In genomic region chr22:40116496-40117200, GRCh38 we compare ENCODE assay signal across 18 cellular contexts.
A peak's percentile ranks its signal among the peaks of the same experiment; 100 is the strongest.
DNase-seq lines count a peak whose midpoint lies in the region; ATAC-seq lines count a peak whose summit lies in the region.
"Had no signal": no experiment of that assay in that cellular context is flagged by ENCODE, and none has a peak within 500 bp of the region (broad histone marks: within the 10 kb centered on the region; RNA-seq: fewer than 3 reads in every experiment).

No MANE protein-coding gene starts in this region.

- H3K9me3 ChIP-seq in CD4-positive, alpha-beta memory T cell (ENCODE audit: control insufficient read depth in 1 of 2, low read length in 2 of 2), result no peaks in the 10 kb centered on the region
- no peaks in the 10 kb centered on the region for H3K9me3 ChIP-seq in T-helper 17 cell (ENCODE audit: control insufficient read depth, low read length, poor library complexity, severe bottlenecking)
- H3K9me3 ChIP-seq: gastroesophageal sphincter, ovary had no signal

- peaks cover 0 to 1% (median 0%) of the 10 kb centered on the region in 8 donors for H3K9me3 Mint-ChIP-seq in CD4-positive, alpha-beta memory T cell
- no peaks in the 10 kb centered on the region for H3K9me3 Mint-ChIP-seq in effector memory CD8-positive, alpha-beta T cell
- H3K9me3 Mint-ChIP-seq in stimulated activated naive B cell treated with anti-CD40 and anti-IgM and Interleukin-4, amounts not matched to agents 10 μg/mL and 1 μg/mL and 100 μg/mL, for 72 hours, result no peaks in the 10 kb centered on the region
- H3K9me3 Mint-ChIP-seq: type B pancreatic cell had no signal

- H3K4me1 ChIP-seq in CD4-positive, alpha-beta memory T cell (ENCODE audit: insufficient read depth, low read length), result peaks cover 67% of the 10 kb centered on the region

- peak overlapping the region; percentile 81 to 94 (median 86) for H3K27ac Mint-ChIP-seq in CD4-positive, alpha-beta memory T cell
- peak overlapping the region; percentile 64 for H3K27ac Mint-ChIP-seq in T-helper 17 cell
- H3K27ac Mint-ChIP-seq in effector memory CD8-positive, alpha-beta T cell, result peak overlapping the region; percentile 1 to 50
- no peak overlapping the region for H3K27ac Mint-ChIP-seq in stimulated activated naive B cell treated with anti-CD40 and anti-IgM and Interleukin-4, amounts not matched to agents 10 μg/mL and 1 μg/mL and 100 μg/mL, for 72 hours
- H3K27ac Mint-ChIP-seq: type B pancreatic cell had no signal

- peak overlapping the region; percentile 56 to 87 (median 68) for H3K4me3 Mint-ChIP-seq in CD4-positive, alpha-beta memory T cell
- H3K4me3 Mint-ChIP-seq in T-helper 17 cell, result peak overlapping the region; percentile 81
- H3K4me3 Mint-ChIP-seq in effector memory CD8-positive, alpha-beta T cell, result peak overlapping the region; percentile 7 to 47
- H3K4me3 Mint-ChIP-seq in stimulated activated naive B cell treated with anti-CD40 and anti-IgM and Interleukin-4, amounts not matched to agents 10 μg/mL and 1 μg/mL and 100 μg/mL, for 72 hours, result no peak overlapping the region
- H3K4me3 Mint-ChIP-seq: type B pancreatic cell had no signal

- peaks cover 16 to 25% of the 10 kb centered on the region in 2 donors for H3K36me3 Mint-ChIP-seq in CD4-positive, alpha-beta memory T cell
- H3K36me3 Mint-ChIP-seq in T-helper 17 cell (ENCODE audit: low read depth), result peaks cover 5% of the 10 kb centered on the region
- peaks cover 19% of the 10 kb centered on the region for H3K36me3 Mint-ChIP-seq in effector memory CD8-positive, alpha-beta T cell (ENCODE audit: insufficient read depth)
- H3K36me3 Mint-ChIP-seq in stimulated activated naive B cell treated with anti-CD40 and anti-IgM and Interleukin-4, amounts not matched to agents 10 μg/mL and 1 μg/mL and 100 μg/mL, for 72 hours, result peaks cover 2 to 4% of the 10 kb centered on the region in 2 donors
- H3K36me3 Mint-ChIP-seq: type B pancreatic cell had no signal

- H3K4me3 ChIP-seq in CD4-positive, alpha-beta memory T cell (ENCODE audit: low read length in 2 of 2), result no peak overlapping the region
- H3K4me3 ChIP-seq: cardiac muscle cell, gastroesophageal sphincter, ovary had no signal

- no peaks in the 10 kb centered on the region for H3K27me3 ChIP-seq in CD4-positive, alpha-beta memory T cell (ENCODE audit: insufficient read depth, low read length)
- H3K27me3 ChIP-seq: cardiac muscle cell, gastroesophageal sphincter, ovary had no signal

- intact Hi-C loops in CD4-positive, alpha-beta memory T cell (cut with micrococcal nuclease), result loop anchor here (5.0 kb wide), 1 partner anchor 59 kb away; no protein-coding TSS in a partner anchor

- peaks cover 5% of the 10 kb centered on the region for H3K36me3 ChIP-seq in CD4-positive, alpha-beta memory T cell (ENCODE audit: insufficient read depth, low read length)
- H3K36me3 ChIP-seq: cardiac muscle cell, ovary had no signal

- no peaks in the 10 kb centered on the region for H3K27me3 Mint-ChIP-seq in CD4-positive, alpha-beta memory T cell
- H3K27me3 Mint-ChIP-seq in T-helper 17 cell, result no peaks in the 10 kb centered on the region
- no peaks in the 10 kb centered on the region for H3K27me3 Mint-ChIP-seq in effector memory CD8-positive, alpha-beta T cell
- H3K27me3 Mint-ChIP-seq in stimulated activated naive B cell treated with anti-CD40 and anti-IgM and Interleukin-4, amounts not matched to agents 10 μg/mL and 1 μg/mL and 100 μg/mL, for 72 hours, result no peaks in the 10 kb centered on the region
- H3K27me3 Mint-ChIP-seq: type B pancreatic cell had no signal

- CTCF ChIA-PET in CD4-positive, alpha-beta memory T cell (lab: Charles Lee; ENCODE audit: partially characterized antibody), result interaction anchor here (1.4 kb wide), 1 partner anchor 77 kb away, joined by 3 read pairs; no protein-coding TSS in a partner anchor

- DNase-seq in CD4-positive, alpha-beta memory T cell, result peak; percentile 74 to 87 (median 81)
- DNase-seq in T-helper 17 cell, result peak in 2 of 3 donors; percentile 23 to 32
- DNase-seq in activated T-helper 1 cell treated with Interleukin-2 at 50 U/mL for 16 hours (ENCODE audit: low read depth), result peak; percentile 8
- peak; percentile 36 to 44 (median 40) for DNase-seq in effector memory CD8-positive, alpha-beta T cell
- DNase-seq in stimulated activated naive B cell treated with anti-CD40 and anti-IgM and Interleukin-4, amounts not matched to agents 10 μg/mL and 1 μg/mL and 100 μg/mL, for 72 hours, result no peak
- DNase-seq in hippocampal formation (lab: John Stamatoyannopoulos, UW), result no peak
- DNase-seq: AML-193, DMS79, HCEC 1CT, mesenchymal stem cell, NCI-H2081 treated with DMSO at 0.1 percent for 48 hours, NCI-H82, ovary had no signal

- POLR2A ChIA-PET in CD4-positive, alpha-beta memory T cell (lab: Charles Lee; ENCODE audit: partially characterized antibody), result interaction anchor here (0.6 to 1.8 kb wide), 4 partner anchors 9 to 72 kb away, joined by 3 to 11 read pairs (median 3); no protein-coding TSS in a partner anchor

- peaks cover 53 to 86% (median 68%) of the 10 kb centered on the region in 4 donors for H3K4me1 Mint-ChIP-seq in CD4-positive, alpha-beta memory T cell
- peaks cover 70% of the 10 kb centered on the region for H3K4me1 Mint-ChIP-seq in T-helper 17 cell
- H3K4me1 Mint-ChIP-seq in effector memory CD8-positive, alpha-beta T cell (ENCODE audit: low read depth in 2 of 2), result peaks cover 41 to 60% of the 10 kb centered on the region in 2 donors
- H3K4me1 Mint-ChIP-seq in stimulated activated naive B cell treated with anti-CD40 and anti-IgM and Interleukin-4, amounts not matched to agents 10 μg/mL and 1 μg/mL and 100 μg/mL, for 72 hours, result peaks cover 40 to 54% of the 10 kb centered on the region in 2 donors

- peak overlapping the region; percentile 42 for H3K27ac ChIP-seq in CD4-positive, alpha-beta memory T cell (ENCODE audit: low read depth, low read length)
- H3K27ac ChIP-seq: cardiac muscle cell, gastroesophageal sphincter, ovary had no signal

- ATAC-seq in T-helper 17 cell (peak; percentile 96), HG02623 (IDR thresholded peaks at IDR 0.05; ENCODE audit: unreplicated experiment) (no peak), GM19328 (IDR thresholded peaks at IDR 0.05; ENCODE audit: unreplicated experiment) (no peak)
- ATAC-seq in effector memory CD8-positive, alpha-beta T cell (replicated peaks), result peak; percentile 92
- no peak for ATAC-seq in stimulated activated naive B cell treated with anti-CD40 and anti-IgM and Interleukin-4, amounts not matched to agents 10 μg/mL and 1 μg/mL and 100 μg/mL, for 72 hours (replicated peaks)
- ATAC-seq: gastroesophageal sphincter had no signal

Comparison
In these comparisons a context has a peak if more than half of its experiments do, and no peak if none do; other contexts are left out.
1. DNase-seq: peak in CD4-positive, alpha-beta memory T cell (5 of 5), T-helper 17 cell (2 of 3), activated T-helper 1 cell treated with Interleukin-2 at 50 U/mL for 16 hours (single experiment) and effector memory CD8-positive, alpha-beta T cell (3 of 3); none in stimulated activated naive B cell treated with anti-CD40 and anti-IgM and Interleukin-4, amounts not matched to agents 10 μg/mL and 1 μg/mL and 100 μg/mL, for 72 hours (single experiment) and hippocampal formation (0 of 2).
2. H3K4me3 Mint-ChIP-seq: peak in CD4-positive, alpha-beta memory T cell (8 of 8), T-helper 17 cell (single experiment) and effector memory CD8-positive, alpha-beta T cell (2 of 2); none in stimulated activated naive B cell treated with anti-CD40 and anti-IgM and Interleukin-4, amounts not matched to agents 10 μg/mL and 1 μg/mL and 100 μg/mL, for 72 hours (0 of 2).
3. ATAC-seq: peak in T-helper 17 cell (single experiment) and effector memory CD8-positive, alpha-beta T cell (single experiment); none in stimulated activated naive B cell treated with anti-CD40 and anti-IgM and Interleukin-4, amounts not matched to agents 10 μg/mL and 1 μg/mL and 100 μg/mL, for 72 hours (0 of 2), HG02623 (single experiment) and GM19328 (single experiment).